In the genomic region with DNA sequence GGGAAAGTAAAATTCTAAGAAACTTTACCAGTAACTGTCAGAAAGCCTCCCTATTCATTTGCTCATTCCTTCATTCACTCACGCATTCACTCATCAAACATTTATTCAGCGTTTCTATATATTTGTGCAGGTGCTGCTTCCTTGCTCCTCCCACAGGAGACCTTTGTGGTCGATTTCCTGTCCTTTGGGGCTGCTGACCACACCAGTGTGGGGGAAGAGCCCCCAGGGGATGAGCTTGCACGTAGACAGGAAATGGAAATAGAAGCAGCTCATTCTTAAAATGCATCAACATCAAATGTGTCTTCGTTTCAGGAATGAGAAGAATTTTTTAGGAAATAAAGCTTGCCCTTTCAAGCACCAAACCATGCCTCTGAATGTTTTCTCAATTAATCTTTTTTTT, we compare ENCODE assay signal across 8 cellular contexts. TPM values are rescaled to one million over a fixed set of nuclear protein-coding genes. Genes with fewer than 3 reads are reported as not detected.
A peak's percentile ranks its signal among the peaks of the same experiment; 100 is the strongest.
DNase-seq lines count a peak whose midpoint lies in the region; ATAC-seq and TF ChIP-seq lines count a peak whose summit lies in the region.

No MANE protein-coding gene starts in this region.

- no peaks in the 10 kb centered on the region for H3K27me3 ChIP-seq in neutrophil
- no peaks in the 10 kb centered on the region for H3K27me3 ChIP-seq in effector memory CD4-positive, alpha-beta T cell (replicated peaks; ENCODE audit: control insufficient read depth, insufficient read depth, low read length, poor library complexity, severe bottlenecking)

- ATAC-seq in HG03196 (IDR thresholded peaks at IDR 0.05; ENCODE audit: unreplicated experiment) = peak; percentile 51

- DNase-seq in stimulated activated CD4-positive, alpha-beta T cell treated with anti-CD3 and anti-CD28 coated beads, Interleukin-15, amount 100 ng/mL, for 24 hours = peak; percentile 51
- DNase-seq in stimulated activated CD4-positive, alpha-beta T cell treated with anti-CD3 and anti-CD28 coated beads, Interleukin-2, amount 100 ng/mL, for 48 hours = no peak
- peak; percentile 26 to 52 for DNase-seq in activated CD4-positive, alpha-beta T cell treated with anti-CD3 and anti-CD28 coated beads, Interleukin-2, amount 50 U/mL, for 48 hours
- DNase-seq in lower leg skin (ENCODE audit: low spot score in 2 of 2) (no peak), DMS79 (lab: John Stamatoyannopoulos, UW) (no peak)
- DNase-seq in effector memory CD4-positive, alpha-beta T cell = no peak

- 14 to 30% methylated on average over 5 of the region's 5 CpGs for WGBS in lower leg skin, 2 donors

- intact Hi-C loops in lower leg skin (cut with DNase I; ENCODE audit: low total_unique reads) = no loop called here

- no peaks in the 10 kb centered on the region for H3K9me3 ChIP-seq in neutrophil
- no peaks in the 10 kb centered on the region for H3K9me3 ChIP-seq in effector memory CD4-positive, alpha-beta T cell (ENCODE audit: control insufficient read depth, low read length)

- H3K4me1 ChIP-seq in neutrophil (ENCODE audit: control insufficient read depth in 1 of 2, insufficient read depth in 1 of 2, low read depth in 1 of 2, low read length in 1 of 2) = peaks cover 59 to 63% of the 10 kb centered on the region in 2 experiments
- peaks cover 3% of the 10 kb centered on the region for H3K4me1 ChIP-seq in effector memory CD4-positive, alpha-beta T cell (ENCODE audit: control insufficient read depth, insufficient read depth, low read length, poor library complexity, severe bottlenecking)

- no peak for TF ChIP-seq POLR2A in lower leg skin (IDR thresholded peaks at IDR 0.05)

- TF ChIP-seq CTCF in neutrophil (IDR thresholded peaks at IDR 0.05) (no peak), lower leg skin (IDR thresholded peaks at IDR 0.05) (no peak)

- H3K27ac ChIP-seq in neutrophil = peak overlapping the region; percentile 79
- H3K27ac ChIP-seq in effector memory CD4-positive, alpha-beta T cell (ENCODE audit: insufficient read depth, low read length, poor library complexity, severe bottlenecking) = no peak overlapping the region

- H3K36me3 ChIP-seq in neutrophil = no peaks in the 10 kb centered on the region
- no peaks in the 10 kb centered on the region for H3K36me3 ChIP-seq in effector memory CD4-positive, alpha-beta T cell (ENCODE audit: control insufficient read depth, insufficient read depth, low read length)

- H3K4me3 ChIP-seq in neutrophil (ENCODE audit: low read depth in 1 of 2, low read length in 1 of 2) (no peak overlapping the region), lower leg skin (ENCODE audit: low read depth, poor library complexity, severe bottlenecking) (no peak overlapping the region)
- H3K4me3 ChIP-seq in effector memory CD4-positive, alpha-beta T cell (ENCODE audit: insufficient read depth, low read depth, low read length, poor library complexity, severe bottlenecking) = no peak overlapping the region

RNA-seq across cellular contexts. Expression of a gene that starts 9.6 kb away (rescaled TPM):
- total RNA-seq in lower leg skin = 1 to 10 TPM in 2 of 4 donors, under 1 TPM in 2; 0.52 to 2.5 (median 1.1) TPM

RNA-seq across cellular contexts. Expression of a gene that starts 58.8 kb away (rescaled TPM):
- under 1 TPM in 2 of 4 donors, not detected in 2; 0.19 to 0.23 TPM for total RNA-seq in lower leg skin

Comparison
In these comparisons a context has a peak if more than half of its experiments do, and no peak if none do; other contexts are left out.
1. DNase-seq: peak in stimulated activated CD4-positive, alpha-beta T cell treated with anti-CD3 and anti-CD28 coated beads, Interleukin-15, amount 100 ng/mL, for 24 hours (single experiment) and activated CD4-positive, alpha-beta T cell treated with anti-CD3 and anti-CD28 coated beads, Interleukin-2, amount 50 U/mL, for 48 hours (2 of 2); none in stimulated activated CD4-positive, alpha-beta T cell treated with anti-CD3 and anti-CD28 coated beads, Interleukin-2, amount 100 ng/mL, for 48 hours (0 of 2), lower leg skin (0 of 2), DMS79 (single experiment) and effector memory CD4-positive, alpha-beta T cell (0 of 3).